1 cellular context compared by ENCODE assay signal in genomic region chr21:43659136-43660000, GRCh38.
TF ChIP-seq lines count a peak whose summit lies in the region.

HSF2BP (minus strand) TSS chr21:43659488; CDS start chr21:43658096, 1,392 bp downstream.
RRP1B (plus strand) TSS chr21:43659560; CDS start chr21:43659665, 105 bp downstream.

TF ChIP-seq in K562, 482 proteins besides CTCF, POLR2A, EP300 and RAD21 (continued from another document and continues in another):
- TF ChIP-seq JUN (IDR thresholded peaks at IDR 0.05; ENCODE audit: borderline replicate concordance, low read depth, low read length) (peak; percentile 84; the same call in 1 of the 2 replicates), JUN (CRISPR knock-in tag; IDR thresholded peaks at IDR 0.05; ENCODE audit: borderline replicate concordance) (peak; percentile 98), HDAC3 (IDR thresholded peaks at IDR 0.05; ENCODE audit: borderline replicate concordance, partially characterized antibody) (no peak), ATF2 (CRISPR knock-in tag; IDR thresholded peaks at IDR 0.05) (no peak; the same call in 1 of the 2 replicates), MXI1 (IDR thresholded peaks at IDR 0.05; ENCODE audit: low read depth, low read length) (peak; percentile 75; the same call in 1 of the 2 replicates), USF1 (CRISPR knock-in tag; IDR thresholded peaks at IDR 0.05) (peak; percentile 72), ZNF431 (CRISPR knock-in tag; IDR thresholded peaks at IDR 0.05) (peak; percentile 89), GTF2F1 (IDR thresholded peaks at IDR 0.05; ENCODE audit: low read depth, low read length) (0 out of 2 replicates have a peak, but pooled peaks have one; percentile 31), ZBTB26 (CRISPR knock-in tag; IDR thresholded peaks at IDR 0.05) (no peak), CHCHD3 (CRISPR knock-in tag; IDR thresholded peaks at IDR 0.05) (no peak; the same call in 1 of the 2 replicates), CHD7 (IDR thresholded peaks at IDR 0.05; ENCODE audit: low read depth, low read length) (no peak), FOXP1 (CRISPR knock-in tag; IDR thresholded peaks at IDR 0.05) (peak; percentile 99), NR3C1 (CRISPR knock-in tag; IDR thresholded peaks at IDR 0.05) (peak; percentile 97), SREBF1 (IDR thresholded peaks at IDR 0.05; ENCODE audit: borderline replicate concordance, low read depth, low read length) (no peak), TOE1 (IDR thresholded peaks at IDR 0.05; ENCODE audit: borderline replicate concordance) (0 out of 2 replicates have a peak, but pooled peaks have one; percentile 38), TOE1 (CRISPR knock-in tag; IDR thresholded peaks at IDR 0.05; ENCODE audit: borderline replicate concordance, low read depth) (peak; percentile 91), TEAD1 (CRISPR knock-in tag; IDR thresholded peaks at IDR 0.05) (peak; percentile 51 to 99; a peak in 3 of 4 replicates), SUPT5H (IDR thresholded peaks at IDR 0.05) (peak; percentile 78), KAT2B (IDR thresholded peaks at IDR 0.05; ENCODE audit: low read depth, low read length) (no peak), ERF (CRISPR knock-in tag; IDR thresholded peaks at IDR 0.05) (peak; percentile 23; the same call in 1 of the 2 replicates), ARID4B (CRISPR knock-in tag; IDR thresholded peaks at IDR 0.05) (peak; percentile 99), ZNF699 (CRISPR knock-in tag; IDR thresholded peaks at IDR 0.05; ENCODE audit: insufficient replicate concordance) (no peak), DIDO1 (tag; IDR thresholded peaks at IDR 0.05; ENCODE audit: low read depth) (no peak; the same call in 1 of the 2 replicates), MECOM (CRISPR knock-in tag; IDR thresholded peaks at IDR 0.05) (peak; percentile 56), ESRRB (CRISPR knock-in tag; IDR thresholded peaks at IDR 0.05; ENCODE audit: borderline replicate concordance) (no peak), DLX4 (CRISPR knock-in tag; IDR thresholded peaks at IDR 0.05) (no peak), SAFB (IDR thresholded peaks at IDR 0.05; ENCODE audit: borderline replicate concordance, low read depth, low read length) (no peak), ATF7 (IDR thresholded peaks at IDR 0.05) (peak; percentile 85), PCBP1 (IDR thresholded peaks at IDR 0.05; ENCODE audit: low read depth, low read length, poor library complexity, severe bottlenecking) (no peak), ZNF41 (CRISPR knock-in tag; conservative IDR thresholded peaks at IDR 0.05) (no peak), ZNF140 (CRISPR knock-in tag; IDR thresholded peaks at IDR 0.05) (no peak), POLR2AphosphoS5 (IDR thresholded peaks at IDR 0.05; ENCODE audit: control insufficient read depth, insufficient read depth, low read depth, low read length) (peak; percentile 60; the same call in 1 of the 2 replicates), KDM5B (IDR thresholded peaks at IDR 0.05; ENCODE audit: insufficient replicate concordance, low read depth, low read length) (peak; percentile 96), DACH1 (IDR thresholded peaks at IDR 0.05; ENCODE audit: partially characterized antibody) (peak; percentile 50), TEAD4 (IDR thresholded peaks at IDR 0.05; ENCODE audit: low read length) (peak; percentile 54), TEAD4 (CRISPR knock-in tag; IDR thresholded peaks at IDR 0.05; ENCODE audit: borderline replicate concordance) (peak; percentile 96), BRF1 (IDR thresholded peaks at IDR 0.05; ENCODE audit: borderline replicate concordance, extremely low read depth, insufficient read length) (no peak), E2F8 (IDR thresholded peaks at IDR 0.05; ENCODE audit: low read depth, partially characterized antibody) (no peak), ZSCAN29 (IDR thresholded peaks at IDR 0.05) (no peak)
